In the genomic region with DNA sequence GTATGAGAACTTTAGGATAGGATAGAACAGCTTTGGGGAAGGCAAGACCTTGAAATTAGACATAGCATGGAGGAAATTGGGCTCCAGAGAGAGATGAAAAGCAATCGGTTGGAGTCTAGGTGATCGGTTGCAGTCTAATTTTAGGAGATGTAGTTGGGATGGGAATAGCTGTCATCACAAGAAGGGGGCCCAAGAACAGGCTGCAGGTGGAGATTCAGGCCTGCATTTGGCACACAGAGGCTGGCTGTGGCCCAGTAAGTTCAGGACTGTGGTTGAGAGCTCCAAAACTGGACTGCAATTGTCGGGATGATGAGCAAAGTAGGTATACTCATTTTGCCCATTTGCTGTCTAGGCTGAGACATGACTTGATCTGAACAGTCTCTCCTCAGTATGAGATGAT, we compare ENCODE assay signal across 25 cellular contexts.
"Had no signal": no experiment of that assay in that cellular context is flagged by ENCODE, and none has a peak within 500 bp of the region (broad histone marks: within the 10 kb centered on the region; RNA-seq: fewer than 3 reads in every experiment).

No MANE protein-coding gene starts in this region.

- H3K27me3 ChIP-seq: ascending aorta, cardiac muscle cell, dorsolateral prefrontal cortex, gastrocnemius medialis, neutrophil, suprapubic skin, tibial nerve had no signal

- H3K4me1 ChIP-seq: ascending aorta, gastrocnemius medialis, lower lobe of right lung had no signal

- DNase-seq: activated CD4-positive, alpha-beta T cell treated with anti-CD3 and anti-CD28 coated beads for 36 hours; activated CD4-positive, alpha-beta T cell treated with anti-CD3 and anti-CD28 coated beads, Interleukin-2, amount 50 U/mL, for 4 hours; activated CD4-positive, CD25-positive, alpha-beta regulatory T cell; activated gamma-delta T cell; activated naive CD4-positive, alpha-beta T cell treated with anti-CD3 and anti-CD28 coated beads, Interleukin-2, amount 10 ng/mL, durations not matched to agents 7 days and 5 days; activated naive CD8-positive, alpha-beta T cell treated with anti-CD3 and anti-CD28 coated beads, Interleukin-2, amount 10 ng/mL, durations not matched to agents 7 days and 5 days; activated T-cell treated with anti-CD3 and anti-CD28 coated beads for 4 hours; dorsolateral prefrontal cortex; effector memory CD4-positive, alpha-beta T cell; gastrocnemius medialis; hippocampal formation; immature natural killer cell; kidney; left colon; lower lobe of right lung; mesendoderm; stimulated activated CD4-positive, alpha-beta T cell treated with anti-CD3 and anti-CD28 coated beads, Interleukin-15, amount 100 ng/mL, for 24 hours; stimulated activated CD4-positive, alpha-beta T cell treated with anti-CD3 and anti-CD28 coated beads, Interleukin-2, amount 100 ng/mL, for 24 hours; stimulated activated naive CD4-positive, alpha-beta T cell had no signal

- H3K27ac ChIP-seq: ascending aorta, cardiac muscle cell, coronary artery, dorsolateral prefrontal cortex, gastrocnemius medialis, lower lobe of right lung, neutrophil, suprapubic skin, tibial nerve had no signal

- ATAC-seq: activated CD4-positive, alpha-beta T cell treated with anti-CD3 and anti-CD28 coated beads for 36 hours; gastrocnemius medialis; left colon; lower lobe of right lung had no signal

- H3K36me3 ChIP-seq: ascending aorta, cardiac muscle cell, gastrocnemius medialis, lower lobe of right lung, neutrophil, suprapubic skin, tibial nerve had no signal

- H3K9me3 ChIP-seq: ascending aorta, gastrocnemius medialis, lower lobe of right lung, neutrophil, suprapubic skin had no signal

- H3K4me3 ChIP-seq: ascending aorta, cardiac muscle cell, coronary artery, dorsolateral prefrontal cortex, gastrocnemius medialis, lower lobe of right lung, suprapubic skin, tibial nerve had no signal
